ENCODE assay signal across 31 cellular contexts in the genomic region with DNA sequence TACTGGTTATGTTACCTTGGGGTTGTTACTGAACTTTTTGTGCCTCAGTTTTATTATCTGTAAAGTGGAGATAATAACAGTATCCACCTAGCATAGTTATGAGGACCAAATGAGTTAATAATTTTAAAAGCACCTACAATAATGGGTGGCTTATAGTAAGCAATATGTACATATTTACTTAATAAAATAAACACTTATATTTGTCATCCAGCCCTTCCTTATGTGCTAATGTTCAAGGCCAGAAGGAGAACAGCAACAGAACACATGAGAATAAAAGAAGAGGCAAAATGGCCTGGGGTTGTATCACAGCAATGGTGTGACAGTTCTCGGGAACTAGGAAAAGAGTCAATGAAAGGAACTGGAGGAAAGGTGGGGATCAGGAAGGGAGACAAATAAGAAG.
"Had no signal": no experiment of that assay in that cellular context is flagged by ENCODE, and none has a peak within 500 bp of the region (broad histone marks: within the 10 kb centered on the region; RNA-seq: fewer than 3 reads in every experiment).

No MANE protein-coding gene starts in this region.

- H3K27ac Mint-ChIP-seq: activated CD4-positive, alpha-beta memory T cell treated with anti-CD3 and anti-CD28 coated beads, Interleukin-2, amount 10 ng/mL, durations not matched to agents 7 days and 5 days; activated CD4-positive, alpha-beta T cell treated with anti-CD3 and anti-CD28 coated beads, Interleukin-2, amount 10 ng/mL, durations not matched to agents 24 days and 14 days; activated naive CD8-positive, alpha-beta T cell treated with anti-CD3 and anti-CD28 coated beads, Interleukin-2, amount 50 U/mL, for 24 hours; activated T-cell treated with anti-CD3 and anti-CD28 coated beads, Interleukin-2, amount 50 U/mL, for 24 hours; activated T-helper 17 cell treated with anti-CD3 and anti-CD28 coated beads, Interleukin-2, amount 50 U/mL, for 72 hours; mesothelial cell of epicardium; nephron progenitor cell; progenitor cell of endocrine pancreas had no signal

- H3K4me1 ChIP-seq: gastrocnemius medialis, uterus had no signal

- H3K27me3 Mint-ChIP-seq: activated CD4-positive, alpha-beta memory T cell treated with anti-CD3 and anti-CD28 coated beads, Interleukin-2, amount 10 ng/mL, durations not matched to agents 7 days and 5 days; activated CD4-positive, alpha-beta T cell treated with anti-CD3 and anti-CD28 coated beads, Interleukin-2, amount 10 ng/mL, durations not matched to agents 24 days and 14 days; activated naive CD8-positive, alpha-beta T cell treated with anti-CD3 and anti-CD28 coated beads, Interleukin-2, amount 50 U/mL, for 24 hours; activated T-cell treated with anti-CD3 and anti-CD28 coated beads, Interleukin-2, amount 50 U/mL, for 24 hours; activated T-helper 17 cell treated with anti-CD3 and anti-CD28 coated beads, Interleukin-2, amount 50 U/mL, for 72 hours; effector memory CD8-positive, alpha-beta T cell; naive B cell; progenitor cell of endocrine pancreas had no signal

- H3K4me3 Mint-ChIP-seq: activated CD4-positive, alpha-beta memory T cell treated with anti-CD3 and anti-CD28 coated beads, Interleukin-2, amount 10 ng/mL, durations not matched to agents 7 days and 5 days; activated CD4-positive, alpha-beta T cell treated with anti-CD3 and anti-CD28 coated beads, Interleukin-2, amount 10 ng/mL, durations not matched to agents 24 days and 14 days; activated naive CD8-positive, alpha-beta T cell treated with anti-CD3 and anti-CD28 coated beads, Interleukin-2, amount 50 U/mL, for 24 hours; activated T-cell treated with anti-CD3 and anti-CD28 coated beads, Interleukin-2, amount 50 U/mL, for 24 hours; activated T-helper 17 cell treated with anti-CD3 and anti-CD28 coated beads, Interleukin-2, amount 50 U/mL, for 72 hours; mesothelial cell of epicardium; nephron progenitor cell had no signal

- ATAC-seq: activated naive CD8-positive, alpha-beta T cell treated with anti-CD3 and anti-CD28 coated beads, Interleukin-2, amount 50 U/mL, for 24 hours; activated T-helper 17 cell treated with anti-CD3 and anti-CD28 coated beads, Interleukin-2, amount 50 U/mL, for 72 hours; effector memory CD8-positive, alpha-beta T cell; gastrocnemius medialis; left cardiac atrium; sciatic nerve; stimulated activated naive CD8-positive, alpha-beta T cell treated with anti-CD3 and anti-CD28 coated beads, Interleukin-15, Interleukin-2, amounts not matched to agents 100 U/mL and 50 U/mL, for 24 hours had no signal

- H3K27ac ChIP-seq: gastrocnemius medialis, hepatocyte, neutrophil, skin epidermis, thoracic aorta, uterus had no signal

- H3K9me3 Mint-ChIP-seq: activated CD4-positive, alpha-beta memory T cell treated with anti-CD3 and anti-CD28 coated beads, Interleukin-2, amount 10 ng/mL, durations not matched to agents 7 days and 5 days; activated CD4-positive, alpha-beta T cell treated with anti-CD3 and anti-CD28 coated beads, Interleukin-2, amount 10 ng/mL, durations not matched to agents 24 days and 14 days; activated naive CD8-positive, alpha-beta T cell treated with anti-CD3 and anti-CD28 coated beads, Interleukin-2, amount 50 U/mL, for 24 hours; activated T-cell treated with anti-CD3 and anti-CD28 coated beads, Interleukin-2, amount 50 U/mL, for 24 hours; activated T-helper 17 cell treated with anti-CD3 and anti-CD28 coated beads, Interleukin-2, amount 50 U/mL, for 72 hours; effector memory CD8-positive, alpha-beta T cell had no signal

- H3K4me2 ChIP-seq: hepatocyte had no signal

- H3K9me3 ChIP-seq: gastrocnemius medialis, neutrophil, thoracic aorta, uterus had no signal

- H3K36me3 ChIP-seq: gastrocnemius medialis, neutrophil, thoracic aorta, uterus had no signal

- H3K4me1 Mint-ChIP-seq: mesothelial cell of epicardium had no signal

- H2AFZ ChIP-seq: hepatocyte had no signal

- H3K27me3 ChIP-seq: gastrocnemius medialis, hepatocyte, neutrophil, uterus had no signal

- H3K79me2 ChIP-seq: hepatocyte had no signal

- DNase-seq: activated CD4-positive, alpha-beta memory T cell treated with anti-CD3 and anti-CD28 coated beads, Interleukin-2, amount 10 ng/mL, durations not matched to agents 7 days and 5 days; activated CD4-positive, alpha-beta T cell treated with anti-CD3 and anti-CD28 coated beads, Interleukin-2, amount 10 ng/mL, durations not matched to agents 24 days and 14 days; activated CD4-positive, CD25-positive, alpha-beta regulatory T cell treated with anti-CD3 and anti-CD28 coated beads, Interleukin-2, amount 50 U/mL, for 72 hours; activated CD8-positive, alpha-beta memory T cell treated with anti-CD3 and anti-CD28 coated beads, Interleukin-2, amount 50 U/mL, for 48 hours; activated gamma-delta T cell treated with Interleukin-2 at 50 U/mL for 16 hours; activated naive CD4-positive, alpha-beta T cell treated with anti-CD3 and anti-CD28 coated beads, Interleukin-2, amount 50 U/mL, for 16 hours; activated naive CD8-positive, alpha-beta T cell treated with anti-CD3 and anti-CD28 coated beads, Interleukin-2, amount 50 U/mL, for 24 hours; activated T-cell treated with anti-CD3 and anti-CD28 coated beads, Interleukin-2, amount 50 U/mL, for 24 hours; amygdala; caudate nucleus; cortex of kidney; effector memory CD8-positive, alpha-beta T cell; erythroblast; gastrocnemius medialis; left cardiac atrium; naive B cell; nephron progenitor cell; stimulated activated CD4-positive, alpha-beta T cell treated with anti-CD3 and anti-CD28 coated beads, Interleukin-12 subunit alpha, Interleukin-12 subunit beta, amount 100 ng/mL, for 4 hours; stimulated activated CD4-positive, alpha-beta T cell treated with anti-CD3 and anti-CD28 coated beads, Interleukin-4, amount 100 ng/mL, for 1 hour; stimulated activated naive CD8-positive, alpha-beta T cell treated with anti-CD3 and anti-CD28 coated beads, Interleukin-15, Interleukin-2, amounts not matched to agents 100 U/mL and 50 U/mL, for 24 hours; trophoblast cell; uterus had no signal

- FAIRE-seq: keratinocyte had no signal

- H3K4me3 ChIP-seq: gastrocnemius medialis, hepatocyte, skin epidermis, thoracic aorta, uterus had no signal

- H3K36me3 Mint-ChIP-seq: mesothelial cell of epicardium had no signal
